Comparison of ENCODE assay signal across 21 cellular contexts in genomic region chr3:127676921-127677351, GRCh38. TPM values are rescaled to one million over a fixed set of nuclear protein-coding genes. Genes with fewer than 3 reads are reported as not detected.
A peak's percentile ranks its signal among the peaks of the same experiment; 100 is the strongest.
DNase-seq lines count a peak whose midpoint lies in the region; ATAC-seq, FAIRE-seq and TF ChIP-seq lines count a peak whose summit lies in the region.
"Had no signal": no experiment of that assay in that cellular context is flagged by ENCODE, and none has a peak within 500 bp of the region (broad histone marks: within the 10 kb centered on the region; RNA-seq: fewer than 3 reads in every experiment).

No MANE protein-coding gene starts in this region.

- DNase-seq in left cardiac atrium (peak; percentile 17), right atrium auricular region (ENCODE audit: low spot score) (no peak), H1 (ENCODE audit: low read depth in 1 of 2, low spot score in 2 of 2) (peak in 1 of 2 experiments; percentile 33), ovary (peak in 3 of 5 donors; percentile 13 to 29 (median 15)), aorta (peak; percentile 38 to 61), GF-D8 (lab: John Stamatoyannopoulos, UW) (no peak)
- no peak for DNase-seq in activated T-cell treated with anti-CD3 and anti-CD28 coated beads, Interleukin-2, amount 50 U/mL, for 4 hours
- no peak for DNase-seq in activated CD8-positive, alpha-beta T cell treated with anti-CD3 and anti-CD28 coated beads, Interleukin-2, amount 10 ng/mL, durations not matched to agents 7 days and 5 days
- DNase-seq: activated CD4-positive, alpha-beta T cell treated with anti-CD3 and anti-CD28 coated beads, Interleukin-2, amount 10 ng/mL, durations not matched to agents 24 days and 14 days; activated CD8-positive, alpha-beta memory T cell treated with anti-CD3 and anti-CD28 coated beads, Interleukin-2, amount 50 U/mL, for 4 hours; activated gamma-delta T cell; amniotic stem cell; dermis blood vessel endothelial cell; NCI-H1092; NCI-H2029 treated with DMSO at 0.1 percent for 48 hours; retina had no signal

- peaks cover 8% of the 10 kb centered on the region for H3K36me3 Mint-ChIP-seq in activated T-cell treated with anti-CD3 and anti-CD28 coated beads, Interleukin-2, amount 50 U/mL, for 4 hours (ENCODE audit: insufficient read depth)
- no peaks in the 10 kb centered on the region for H3K36me3 Mint-ChIP-seq in activated CD8-positive, alpha-beta T cell treated with anti-CD3 and anti-CD28 coated beads, Interleukin-2, amount 10 ng/mL, durations not matched to agents 7 days and 5 days (ENCODE audit: low read depth)

- H2BK20ac ChIP-seq in H1 (ENCODE audit: low read length): no peak overlapping the region

- H3K27me3 Mint-ChIP-seq in activated T-cell treated with anti-CD3 and anti-CD28 coated beads, Interleukin-2, amount 50 U/mL, for 4 hours (ENCODE audit: low read depth): no peaks in the 10 kb centered on the region
- H3K27me3 Mint-ChIP-seq in activated CD8-positive, alpha-beta T cell treated with anti-CD3 and anti-CD28 coated beads, Interleukin-2, amount 10 ng/mL, durations not matched to agents 7 days and 5 days (ENCODE audit: low read depth): no peaks in the 10 kb centered on the region
- H3K27me3 Mint-ChIP-seq: activated CD4-positive, alpha-beta T cell treated with anti-CD3 and anti-CD28 coated beads, Interleukin-2, amount 10 ng/mL, durations not matched to agents 24 days and 14 days; CD4-positive, alpha-beta T cell had no signal

- H3K9ac ChIP-seq in H1 (replicated peaks in 1 of 4; ENCODE audit: extremely low read depth in 1 of 4, low read depth in 3 of 4, low read length in 3 of 4): no peak overlapping the region

- H3K4me1 ChIP-seq in right atrium auricular region (peaks cover 0 to 34% of the 10 kb centered on the region in 2 donors), H1 (replicated peaks in 1 of 4; ENCODE audit: control insufficient read depth in 3 of 4, insufficient read depth in 4 of 4, low read length in 3 of 4) (peaks cover 0 to 11% (median 7%) of the 10 kb centered on the region in 4 experiments; a peak in 6 of 7 replicates), ovary (ENCODE audit: insufficient read depth) (no peaks in the 10 kb centered on the region), aorta (ENCODE audit: control insufficient read depth in 1 of 2, insufficient read depth in 2 of 2, low read length in 2 of 2) (no peaks in the 10 kb centered on the region)

- CTCF ChIA-PET in H1 (lab: Charles Lee; ENCODE audit: partially characterized antibody): interaction anchor here (0.6 to 9.6 kb wide), 2 partner anchors 16 to 41 kb away, joined by 3 to 172 read pairs; no protein-coding TSS in a partner anchor
- CTCF ChIA-PET in activated CD8-positive, alpha-beta T cell treated with anti-CD3 and anti-CD28 coated beads, Interleukin-2, amount 10 ng/mL, durations not matched to agents 7 days and 5 days (lab: Charles Lee): interaction anchor here (1.7 kb wide), 1 partner anchor 102 kb away, joined by 4 read pairs; no protein-coding TSS in a partner anchor

- ATAC-seq in left cardiac atrium: no peak
- ATAC-seq in aorta (ENCODE audit: low FRiP score): no peak
- no peak for ATAC-seq in activated T-cell treated with anti-CD3 and anti-CD28 coated beads, Interleukin-2, amount 50 U/mL, for 4 hours
- ATAC-seq in activated CD8-positive, alpha-beta T cell treated with anti-CD3 and anti-CD28 coated beads, Interleukin-2, amount 10 ng/mL, durations not matched to agents 7 days and 5 days: no peak

- no peaks in the 10 kb centered on the region for H3K9me3 Mint-ChIP-seq in activated T-cell treated with anti-CD3 and anti-CD28 coated beads, Interleukin-2, amount 50 U/mL, for 4 hours
- no peaks in the 10 kb centered on the region for H3K9me3 Mint-ChIP-seq in activated CD8-positive, alpha-beta T cell treated with anti-CD3 and anti-CD28 coated beads, Interleukin-2, amount 10 ng/mL, durations not matched to agents 7 days and 5 days (ENCODE audit: insufficient read depth)
- H3K9me3 Mint-ChIP-seq: activated CD4-positive, alpha-beta T cell treated with anti-CD3 and anti-CD28 coated beads, Interleukin-2, amount 10 ng/mL, durations not matched to agents 24 days and 14 days; CD4-positive, alpha-beta T cell had no signal

- no peak overlapping the region for H4K91ac ChIP-seq in H1 (replicated peaks; ENCODE audit: insufficient read length, low read length)

- no peak for TF ChIP-seq RAD21 in H1 (IDR thresholded peaks at IDR 0.05 in 1 of 2, conservative IDR thresholded peaks at IDR 0.05 in 1 of 2; ENCODE audit: low read depth in 2 of 2, low read length in 2 of 2)

- no peak overlapping the region for H3K23ac ChIP-seq in H1 (ENCODE audit: insufficient read length)

- TF ChIP-seq POLR2A in H1 (IDR thresholded peaks at IDR 0.05; ENCODE audit: control extremely low read depth in 1 of 2, low read depth in 2 of 2, low read length in 2 of 2) (no peak), ovary (IDR thresholded peaks at IDR 0.05) (no peak)

- H3K14ac ChIP-seq in H1 (ENCODE audit: insufficient read length): no peak overlapping the region

- no peak for FAIRE-seq in H1 (lab: Jason Lieb, UNC)
- FAIRE-seq: H54 had no signal

- H2BK5ac ChIP-seq in H1 (ENCODE audit: low read depth, low read length): no peak overlapping the region

- TF ChIP-seq EP300 in H1 (IDR thresholded peaks at IDR 0.05; ENCODE audit: borderline replicate concordance in 1 of 2, low read depth in 2 of 2, low read length in 2 of 2) (no peak), ovary (IDR thresholded peaks at IDR 0.05) (no peak)

- peaks cover 11% of the 10 kb centered on the region; the same call in 1 of the 2 replicates for H3K23me2 ChIP-seq in H1 (ENCODE audit: low read depth, low read length)

- no peaks in the 10 kb centered on the region for H3K79me1 ChIP-seq in H1 (ENCODE audit: low read depth, low read length)

- no peak overlapping the region for H3K4me3 Mint-ChIP-seq in activated T-cell treated with anti-CD3 and anti-CD28 coated beads, Interleukin-2, amount 50 U/mL, for 4 hours
- no peak overlapping the region for H3K4me3 Mint-ChIP-seq in activated CD8-positive, alpha-beta T cell treated with anti-CD3 and anti-CD28 coated beads, Interleukin-2, amount 10 ng/mL, durations not matched to agents 7 days and 5 days
- H3K4me3 Mint-ChIP-seq: activated CD4-positive, alpha-beta T cell treated with anti-CD3 and anti-CD28 coated beads, Interleukin-2, amount 10 ng/mL, durations not matched to agents 24 days and 14 days had no signal

- H3K56ac ChIP-seq in H1 (replicated peaks; ENCODE audit: insufficient read length, low read depth, low read length): no peak overlapping the region

- 0 out of 2 replicates have a peak overlapping the region, but pooled peaks have one; percentile 19 for H4K8ac ChIP-seq in H1 (ENCODE audit: extremely low read depth, insufficient read depth, low read length)

- no peak overlapping the region for H3K27ac ChIP-seq in right atrium auricular region
- H3K27ac ChIP-seq in H1 (ENCODE audit: low read depth, low read length): no peak overlapping the region
- H3K27ac ChIP-seq in ovary: no peak overlapping the region
- H3K27ac ChIP-seq in aorta (ENCODE audit: low read depth in 1 of 2, low read length in 2 of 2): no peak overlapping the region
- H3K27ac ChIP-seq: cardiac muscle cell, HL-60, SJSA1 had no signal

- intact Hi-C loops in left cardiac atrium (cut with DNase I): no loop called here
- intact Hi-C loops in ovary (cut with DNase I): loop anchor here in 1 of 4 donors (10.0 kb wide), 1 partner anchor 82 kb away; the partner anchor contains the start of genes MCM2 and TPRA1
- intact Hi-C loops in aorta (cut with DNase I): loop anchor here in 1 of 2 donors (10.0 kb wide), 1 partner anchor 378 kb away; the partner anchor contains the start of gene SEC61A1

- TF ChIP-seq CTCF in right atrium auricular region (IDR thresholded peaks at IDR 0.05) (no peak), H1 (IDR thresholded peaks at IDR 0.05; ENCODE audit: control extremely low read depth in 1 of 3, insufficient read depth in 1 of 3, low read depth in 1 of 3, low read length in 3 of 3) (no peak), ovary (IDR thresholded peaks at IDR 0.05) (no peak)

- no peak overlapping the region for H3K4me2 ChIP-seq in H1 (ENCODE audit: insufficient read depth in 1 of 2, low read depth in 2 of 2, low read length in 2 of 2)

- no peak overlapping the region for H4K5ac ChIP-seq in H1 (ENCODE audit: insufficient read length, low read depth, low read length)

- H3K9me3 ChIP-seq in right atrium auricular region: no peaks in the 10 kb centered on the region
- no peaks in the 10 kb centered on the region for H3K9me3 ChIP-seq in H1 (ENCODE audit: insufficient read depth in 2 of 2, low read depth in 1 of 2, low read length in 1 of 2)
- no peaks in the 10 kb centered on the region for H3K9me3 ChIP-seq in ovary
- no peaks in the 10 kb centered on the region for H3K9me3 ChIP-seq in aorta (ENCODE audit: control insufficient read depth, low read length)
- H3K9me3 ChIP-seq: SJSA1 had no signal

- no peaks in the 10 kb centered on the region for H3K79me2 ChIP-seq in H1 (ENCODE audit: control insufficient read depth in 1 of 2, insufficient read depth in 2 of 2, low read length in 2 of 2)

- H2AK5ac ChIP-seq in H1 (ENCODE audit: low read depth, low read length): no peak overlapping the region

- H3K36me3 ChIP-seq in right atrium auricular region (peaks cover 26% of the 10 kb centered on the region), H1 (ENCODE audit: control insufficient read depth in 2 of 4, insufficient read depth in 4 of 4, low read length in 3 of 4) (no peaks in the 10 kb centered on the region), ovary (no peaks in the 10 kb centered on the region), aorta (ENCODE audit: control insufficient read depth in 1 of 2, insufficient read depth in 2 of 2, low read length in 1 of 2) (no peaks in the 10 kb centered on the region)
- H3K36me3 ChIP-seq: cardiac muscle cell had no signal

- H3K18ac ChIP-seq in H1 (ENCODE audit: extremely low read depth, low read length): no peak overlapping the region

- 87% methylated on average over 20 of the region's 21 CpGs; no CpG with 5 or more reads in 1 of the 2 experiments for WGBS in H1 (ENCODE audit: extremely low coverage in 1 of 2, insufficient coverage in 1 of 2, insufficient read length in 1 of 2, insufficient replicate concordance in 2 of 2, low coverage in 1 of 2, low lambda C conversion rate in 2 of 2, missing lambda C conversion rate in 1 of 2), 2 experiments
- WGBS in ovary, 3 donors: 91 to 94% (median 94%) methylated on average over 20 to 21 of the region's 21 CpGs
- WGBS in aorta, 2 donors: 90 to 91% methylated on average over 21 of the region's 21 CpGs

- H3K27ac Mint-ChIP-seq in activated CD8-positive, alpha-beta T cell treated with anti-CD3 and anti-CD28 coated beads, Interleukin-2, amount 10 ng/mL, durations not matched to agents 7 days and 5 days: no peak overlapping the region
- H3K27ac Mint-ChIP-seq: activated CD4-positive, alpha-beta T cell treated with anti-CD3 and anti-CD28 coated beads, Interleukin-2, amount 10 ng/mL, durations not matched to agents 24 days and 14 days had no signal

- H2BK120ac ChIP-seq in H1 (replicated peaks; ENCODE audit: low read depth, low read length): no peak overlapping the region

- H2BK12ac ChIP-seq in H1 (ENCODE audit: low read depth, low read length): no peak overlapping the region

- H2AFZ ChIP-seq in H1 (ENCODE audit: low read length): no peak overlapping the region

- H3K4me3 ChIP-seq in right atrium auricular region (no peak overlapping the region), H1 (ENCODE audit: extremely low read depth in 1 of 4, insufficient read depth in 2 of 4, low read depth in 3 of 4, low read length in 4 of 4) (no peak overlapping the region), ovary (no peak overlapping the region), aorta (ENCODE audit: low read length in 2 of 2) (no peak overlapping the region)
- H3K4me3 ChIP-seq: cardiac muscle cell, SJSA1 had no signal

- POLR2A ChIA-PET in H1 (lab: Charles Lee; ENCODE audit: partially characterized antibody): interaction anchor here (1.4 kb wide), 1 partner anchor 79 kb away, joined by 5 read pairs; the partner anchor contains the start of gene MCM2
- POLR2A ChIA-PET in activated CD8-positive, alpha-beta T cell treated with anti-CD3 and anti-CD28 coated beads, Interleukin-2, amount 10 ng/mL, durations not matched to agents 7 days and 5 days (lab: Charles Lee): no interaction called here

- H4K20me1 ChIP-seq in H1 (replicated peaks in 1 of 2; ENCODE audit: control insufficient read depth in 1 of 2, insufficient read depth in 2 of 2, low read length in 2 of 2): peaks cover 0 to 2% of the 10 kb centered on the region in 2 experiments

- peaks cover 26% of the 10 kb centered on the region for H3K4me1 Mint-ChIP-seq in activated T-cell treated with anti-CD3 and anti-CD28 coated beads, Interleukin-2, amount 50 U/mL, for 4 hours (ENCODE audit: low read depth)
- peaks cover 22% of the 10 kb centered on the region for H3K4me1 Mint-ChIP-seq in activated CD8-positive, alpha-beta T cell treated with anti-CD3 and anti-CD28 coated beads, Interleukin-2, amount 10 ng/mL, durations not matched to agents 7 days and 5 days (ENCODE audit: low read depth)

- H3K27me3 ChIP-seq in right atrium auricular region: no peaks in the 10 kb centered on the region
- no peaks in the 10 kb centered on the region; a peak in 2 of 7 replicates for H3K27me3 ChIP-seq in H1 (replicated peaks in 1 of 4; ENCODE audit: control insufficient read depth in 3 of 4, extremely low read depth in 1 of 4, insufficient read depth in 3 of 4, low read length in 3 of 4)
- H3K27me3 ChIP-seq in ovary: no peaks in the 10 kb centered on the region
- H3K27me3 ChIP-seq in aorta (ENCODE audit: control insufficient read depth in 1 of 2, insufficient read depth in 2 of 2, low read length in 1 of 2): no peaks in the 10 kb centered on the region
- H3K27me3 ChIP-seq: cardiac muscle cell, SJSA1 had no signal

- H2BK15ac ChIP-seq in H1 (ENCODE audit: low read length): no peak overlapping the region

- H3K4ac ChIP-seq in H1 (replicated peaks; ENCODE audit: insufficient read length, low read depth, low read length): no peak overlapping the region

RNA-seq across cellular contexts. Expression of gene ABTB1, which starts 4.2 kb away (rescaled TPM):
- total RNA-seq in left cardiac atrium (10 to 100 TPM; 21.8 to 34.2 TPM), right atrium auricular region (10 to 100 TPM; 14.9 to 16.9 TPM), ovary (10 to 100 TPM in 6 of 7 donors, 1 to 10 TPM in 1; 10.0 to 42.4 (median 26.7) TPM), aorta (10 to 100 TPM; 49.8 to 75.4 TPM)
- 7.0 and 9.4 TPM in 2 replicates for total RNA-seq in H1 (2021; fragmentation: NEBNext Ultra II Directional; extraction: Animal tissue kit (Norgen Biotek cat#: 25700))
- polyA plus RNA-seq in H1 (2011; rRNA removed) (7.1 and 12.8 TPM in 2 replicates), ovary (10 to 100 TPM in 1 of 2 donors, 1 to 10 TPM in 1; 5.5 to 64.4 TPM), aorta (100 to 1,000 TPM in 1 of 2 donors, 10 to 100 TPM in 1; 28.7 to 263 TPM)
- 11.4 TPM for polyA plus RNA-seq in H1 (2011; cell fraction: cytosol; rRNA removed)
- polyA plus RNA-seq in H1 (2011; cell fraction: nucleus; rRNA removed): 56.1 TPM
- polyA plus RNA-seq in H1 (2012, experiment 1 of 2): 4.9 to 6.9 TPM (median 6.6 TPM) in 4 replicates
- polyA plus RNA-seq in H1 (2012, experiment 2 of 2): 4.4 TPM
- polyA plus RNA-seq in H1 (2013, experiment 1 of 2): 3.8 TPM
- 4.3 TPM for polyA plus RNA-seq in H1 (2013, experiment 2 of 2)
- polyA minus RNA-seq in H1 (2011; rRNA and poly(A)+ RNA removed): 6.0 and 7.2 TPM in 2 replicates
- polyA minus RNA-seq in H1 (2011; cell fraction: cytosol; rRNA and poly(A)+ RNA removed): 5.5 TPM
- polyA minus RNA-seq in H1 (2011; cell fraction: nucleus; rRNA and poly(A)+ RNA removed): 14.8 TPM
- 1 to 10 TPM; 4.7 to 8.8 (median 6.1) TPM for total RNA-seq in activated T-cell treated with anti-CD3 and anti-CD28 coated beads, Interleukin-2, amount 50 U/mL, for 4 hours
- 10 to 100 TPM; 15.6 to 16.5 TPM for total RNA-seq in activated CD8-positive, alpha-beta T cell treated with anti-CD3 and anti-CD28 coated beads, Interleukin-2, amount 10 ng/mL, durations not matched to agents 7 days and 5 days

RNA-seq across cellular contexts. Expression of gene PODXL2, which starts 48.0 kb away (rescaled TPM):
- 1 to 10 TPM; 1.6 to 3.0 TPM for total RNA-seq in left cardiac atrium
- 1 to 10 TPM; 1.9 to 2.9 TPM for total RNA-seq in right atrium auricular region
- 31.4 and 31.6 TPM in 2 replicates for total RNA-seq in H1 (2021; fragmentation: NEBNext Ultra II Directional; extraction: Animal tissue kit (Norgen Biotek cat#: 25700))
- 27.6 and 32.3 TPM in 2 replicates for polyA plus RNA-seq in H1 (2011; rRNA removed)
- polyA plus RNA-seq in H1 (2011; cell fraction: cytosol; rRNA removed): 31.9 TPM
- 34.9 TPM for polyA plus RNA-seq in H1 (2011; cell fraction: nucleus; rRNA removed)
- 18.1 to 34.6 TPM (median 28.5 TPM) in 4 replicates for polyA plus RNA-seq in H1 (2012, experiment 1 of 2)
- polyA plus RNA-seq in H1 (2012, experiment 2 of 2): 24.7 TPM
- polyA plus RNA-seq in H1 (2013, experiment 1 of 2): 45.7 TPM
- 44.4 TPM for polyA plus RNA-seq in H1 (2013, experiment 2 of 2)
- polyA minus RNA-seq in H1 (2011; rRNA and poly(A)+ RNA removed): 12.9 and 17.4 TPM in 2 replicates
- polyA minus RNA-seq in H1 (2011; cell fraction: cytosol; rRNA and poly(A)+ RNA removed): 14.2 TPM
- polyA minus RNA-seq in H1 (2011; cell fraction: nucleus; rRNA and poly(A)+ RNA removed): 13.5 TPM
- total RNA-seq in ovary: 10 to 100 TPM in 3 of 7 donors, 1 to 10 TPM in 4; 5.3 to 14.3 (median 7.3) TPM
- polyA plus RNA-seq in ovary: 1 to 10 TPM; 8.9 to 10.0 TPM
- total RNA-seq in aorta: 1 to 10 TPM; 2.2 to 4.0 TPM
- 1 to 10 TPM; 1.3 to 1.9 TPM for polyA plus RNA-seq in aorta
- 1 to 10 TPM; 3.4 to 5.9 (median 4.3) TPM for total RNA-seq in activated T-cell treated with anti-CD3 and anti-CD28 coated beads, Interleukin-2, amount 50 U/mL, for 4 hours
- total RNA-seq in activated CD8-positive, alpha-beta T cell treated with anti-CD3 and anti-CD28 coated beads, Interleukin-2, amount 10 ng/mL, durations not matched to agents 7 days and 5 days: 1 to 10 TPM; 1.3 to 1.7 TPM

Comparison
In these comparisons a context has a peak if more than half of its experiments do, and no peak if none do; other contexts are left out.
1. DNase-seq: peak in left cardiac atrium (single experiment), ovary (3 of 5) and aorta (2 of 2); none in right atrium auricular region (single experiment), activated T-cell treated with anti-CD3 and anti-CD28 coated beads, Interleukin-2, amount 50 U/mL, for 4 hours (single experiment), activated CD8-positive, alpha-beta T cell treated with anti-CD3 and anti-CD28 coated beads, Interleukin-2, amount 10 ng/mL, durations not matched to agents 7 days and 5 days (single experiment) and GF-D8 (single experiment).